In the genomic region with DNA sequence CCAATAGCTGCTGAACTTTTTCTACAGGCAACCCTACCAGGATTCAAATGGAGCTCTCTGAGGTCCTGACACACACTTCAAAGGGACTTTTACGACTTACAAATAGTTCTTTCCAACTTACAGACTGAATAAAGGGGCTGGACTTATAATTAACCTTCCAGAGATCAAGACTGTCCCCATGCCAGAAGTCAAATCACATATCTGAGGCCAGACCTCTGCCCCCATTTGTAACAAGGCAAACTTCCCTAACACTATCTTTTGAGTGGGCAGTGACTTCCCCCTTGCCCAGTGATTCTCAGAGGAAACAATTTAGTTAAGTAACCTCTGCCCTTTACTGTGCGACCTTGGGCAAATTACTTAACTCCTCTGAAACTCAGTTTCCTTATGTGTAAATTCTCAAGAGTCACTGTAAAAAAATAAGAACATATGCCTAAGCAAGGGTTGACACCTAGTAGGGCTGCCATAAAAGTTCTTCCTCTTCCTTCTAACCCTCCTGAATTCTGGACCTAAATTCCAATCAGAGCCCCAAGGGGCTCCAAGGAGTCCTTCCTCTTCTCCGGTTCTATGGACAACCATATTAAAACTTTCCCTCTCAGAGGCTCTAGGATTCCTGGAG, we compare ENCODE assay signal across 8 cellular contexts. TPM values are rescaled to one million over a fixed set of nuclear protein-coding genes. Genes with fewer than 3 reads are reported as not detected.
DNase-seq lines count a peak whose midpoint lies in the region; ATAC-seq and TF ChIP-seq lines count a peak whose summit lies in the region.

No MANE protein-coding gene starts in this region.

- peak overlapping the region; percentile 95 for H3K4me3 Mint-ChIP-seq in activated B cell treated with CpG ODN at 0.5 μM for 24 hours

- intact Hi-C loops in activated B cell treated with CpG ODN at 0.5 μM for 24 hours (cut with micrococcal nuclease), result loop anchor here (1.0 kb wide), 1 partner anchor 52 kb away; no protein-coding TSS in a partner anchor

- peak overlapping the region; percentile 52 for H3K27ac ChIP-seq in HL-60 (replicated peaks)

- peak overlapping the region; percentile 80 for H3K4me2 ChIP-seq in skeletal muscle satellite cell (ENCODE audit: low read length)

- peaks cover 12% of the 10 kb centered on the region for H3K4me1 ChIP-seq in skeletal muscle satellite cell (ENCODE audit: control insufficient read depth, insufficient read depth, low read length)

- H3K9me3 Mint-ChIP-seq in activated B cell treated with CpG ODN at 0.5 μM for 24 hours, result no peaks in the 10 kb centered on the region

- H3K27me3 Mint-ChIP-seq in activated B cell treated with CpG ODN at 0.5 μM for 24 hours, result no peaks in the 10 kb centered on the region

- DNase-seq in AG10803 (ENCODE audit: low read depth) (peak; percentile 35), HL-60 (ENCODE audit: low read depth in 1 of 2, low spot score in 1 of 2) (peak in 1 of 2 experiments; percentile 36), activated B cell treated with CpG ODN at 0.5 μM for 24 hours (no peak), globus pallidus (ENCODE audit: low spot score) (peak; percentile 43), NCI-H510A treated with DMSO at 0.1 percent for 48 hours (lab: John Stamatoyannopoulos, UW) (no peak), GOT3 (lab: John Stamatoyannopoulos, UW) (no peak)

- H3K9me3 ChIP-seq in skeletal muscle satellite cell (replicated peaks; ENCODE audit: low read length), result no peaks in the 10 kb centered on the region

- CTCF ChIA-PET in activated B cell treated with CpG ODN at 0.5 μM for 24 hours (lab: Charles Lee), result interaction anchor here (0.7 to 3.5 kb wide), 2 partner anchors 73 to 181 kb away, joined by 3 to 18 read pairs; no protein-coding TSS in a partner anchor

- no peaks in the 10 kb centered on the region for H3K36me3 ChIP-seq in skeletal muscle satellite cell (ENCODE audit: insufficient read depth, low read length)

- POLR2A ChIA-PET in activated B cell treated with CpG ODN at 0.5 μM for 24 hours (lab: Charles Lee), result interaction anchor here (0.7 to 3.6 kb wide), 8 partner anchors 10 to 118 kb away, joined by 3 to 21 read pairs (median 5); no protein-coding TSS in a partner anchor

- peak overlapping the region; percentile 100 for H3K27ac Mint-ChIP-seq in activated B cell treated with CpG ODN at 0.5 μM for 24 hours

- peaks cover 17% of the 10 kb centered on the region for H3K36me3 Mint-ChIP-seq in activated B cell treated with CpG ODN at 0.5 μM for 24 hours (ENCODE audit: low read depth)

- H3K4me3 ChIP-seq in AG10803 (ENCODE audit: low read length), result peak overlapping the region; percentile 99
- peak overlapping the region; percentile 84 for H3K4me3 ChIP-seq in HL-60 (replicated peaks; ENCODE audit: insufficient read depth, low read length)
- H3K4me3 ChIP-seq in skeletal muscle satellite cell (ENCODE audit: low read length), result peak overlapping the region; percentile 94

- peaks cover 68% of the 10 kb centered on the region for H3K4me1 Mint-ChIP-seq in activated B cell treated with CpG ODN at 0.5 μM for 24 hours

- H3K9ac ChIP-seq in skeletal muscle satellite cell (ENCODE audit: low read depth, low read length), result peak overlapping the region; percentile 97

- ATAC-seq in activated B cell treated with CpG ODN at 0.5 μM for 24 hours (ENCODE audit: low read depth), result no peak
- ATAC-seq in GM21825 (IDR thresholded peaks at IDR 0.05; ENCODE audit: unreplicated experiment), result no peak

- TF ChIP-seq CTCF in AG10803 (conservative IDR thresholded peaks at IDR 0.05; ENCODE audit: low read length) (no peak), HL-60 (IDR thresholded peaks at IDR 0.05; ENCODE audit: insufficient read depth, low read length) (no peak), activated B cell treated with CpG ODN at 0.5 μM for 24 hours (IDR thresholded peaks at IDR 0.05) (no peak)

- H3K27me3 ChIP-seq in HL-60 (ENCODE audit: insufficient read depth, poor library complexity, severe bottlenecking) (no peaks in the 10 kb centered on the region), skeletal muscle satellite cell (ENCODE audit: control insufficient read depth, insufficient read depth, low read length) (no peaks in the 10 kb centered on the region)

RNA-seq across cellular contexts. Expression of gene WASF2, which starts 1.3 kb away (rescaled TPM):
- total RNA-seq in activated B cell treated with CpG ODN at 0.5 μM for 24 hours, result 136 and 137 TPM in 2 replicates
- total RNA-seq in skeletal muscle satellite cell (2012; rRNA removed), result 17.2 and 18.6 TPM in 2 replicates

Comparison
In these comparisons a context has a peak if more than half of its experiments do, and no peak if none do; other contexts are left out.
1. DNase-seq: peak in AG10803 (single experiment) and globus pallidus (single experiment); none in activated B cell treated with CpG ODN at 0.5 μM for 24 hours (single experiment), NCI-H510A treated with DMSO at 0.1 percent for 48 hours (single experiment) and GOT3 (single experiment).
2. Peak in every context shown above with its lines, with median percentiles within 50 percentile points of each other: H3K4me3 ChIP-seq.